Comparison of ENCODE assay signal across 8 cellular contexts in genomic region chr15:37102315-37103021, GRCh38. TPM values are rescaled to one million over a fixed set of nuclear protein-coding genes. Genes with fewer than 3 reads are reported as not detected.
DNase-seq lines count a peak whose midpoint lies in the region; ATAC-seq and TF ChIP-seq lines count a peak whose summit lies in the region.

No MANE protein-coding gene starts in this region.

- no peak overlapping the region for H2BK120ac ChIP-seq in mesendoderm (ENCODE audit: low read depth, low read length)

- H3K27me3 ChIP-seq in mesendoderm (ENCODE audit: insufficient read depth, low read length, poor library complexity): peaks cover 19% of the 10 kb centered on the region

- in situ Hi-C loops in astrocyte of the spinal cord (cut with HindIII; ENCODE audit: low sequenced_read_pairs): no loop called here

- no peaks in the 10 kb centered on the region for H3K36me3 ChIP-seq in mesendoderm (ENCODE audit: control insufficient read depth, insufficient read depth, low read length)

- no peaks in the 10 kb centered on the region for H3K79me1 ChIP-seq in mesendoderm (ENCODE audit: low read length)

- peak overlapping the region; percentile 32 for H3K4me2 ChIP-seq in mesendoderm (ENCODE audit: low read length)

- H3K79me2 ChIP-seq in mesendoderm (ENCODE audit: control insufficient read depth, insufficient read depth, low read length): no peaks in the 10 kb centered on the region

- H2BK5ac ChIP-seq in mesendoderm (ENCODE audit: low read length): no peak overlapping the region

- H3K56ac ChIP-seq in mesendoderm (ENCODE audit: low read length): no peak overlapping the region

- no CpG with 5 or more reads among the region's 34 CpGs for WGBS in mesendoderm (ENCODE audit: extremely low coverage, insufficient coverage, low lambda C conversion rate)

- H3K4ac ChIP-seq in mesendoderm (ENCODE audit: low read depth, low read length): no peak overlapping the region

- H3K18ac ChIP-seq in mesendoderm (ENCODE audit: low read length): peak overlapping the region; percentile 46

- TF ChIP-seq CTCF in astrocyte of the spinal cord (IDR thresholded peaks at IDR 0.05; ENCODE audit: low read depth, low read length): no peak

- no peak overlapping the region for H3K27ac ChIP-seq in mesendoderm (ENCODE audit: low read depth, low read length)

- no peak overlapping the region for H3K9ac ChIP-seq in mesendoderm (ENCODE audit: low read length)

- ATAC-seq in GM19351 (IDR thresholded peaks at IDR 0.05; ENCODE audit: unreplicated experiment) (no peak), GM21528 (IDR thresholded peaks at IDR 0.05; ENCODE audit: low FRiP score, unreplicated experiment) (no peak)

- DNase-seq in AG20443 (ENCODE audit: low spot score) (peak; percentile 30), HT-29 (ENCODE audit: low spot score) (peak; percentile 55), astrocyte of the spinal cord (ENCODE audit: low read depth, low spot score) (peak; percentile 49), mesendoderm (peak; percentile 81), NCI-H2029 (lab: John Stamatoyannopoulos, UW) (no peak), AML-193 (lab: John Stamatoyannopoulos, UW) (no peak)

- no peak overlapping the region for H4K5ac ChIP-seq in mesendoderm (ENCODE audit: low read length)

- H3K4me3 ChIP-seq in astrocyte of the spinal cord (ENCODE audit: low read depth, low read length): peak overlapping the region; percentile 93
- H3K4me3 ChIP-seq in mesendoderm (ENCODE audit: low read length): no peak overlapping the region

- no peak overlapping the region for H2AK5ac ChIP-seq in mesendoderm (ENCODE audit: low read length)

- no peak overlapping the region for H3K23ac ChIP-seq in mesendoderm (ENCODE audit: low read length)

- H4K8ac ChIP-seq in mesendoderm (ENCODE audit: low read depth, low read length): no peak overlapping the region

- H2BK15ac ChIP-seq in mesendoderm (replicated peaks; ENCODE audit: low read depth): no peak overlapping the region

- H3K4me1 ChIP-seq in mesendoderm (ENCODE audit: control insufficient read depth, low read depth, low read length): peaks cover 2% of the 10 kb centered on the region

RNA-seq across cellular contexts. Expression of gene MEIS2, which starts 2.1 kb away (rescaled TPM):
- 50.1 and 59.3 TPM in 2 replicates for total RNA-seq in HT-29 (2014; rRNA removed; shearing (Covaris generic))
- polyA plus RNA-seq in mesendoderm (2013, experiment 1 of 2): 0.14 TPM
- 0.20 TPM for polyA plus RNA-seq in mesendoderm (2013, experiment 2 of 2)

Comparison
In these comparisons a context has a peak if more than half of its experiments do, and no peak if none do; other contexts are left out.
1. DNase-seq: peak in AG20443 (single experiment), HT-29 (single experiment), astrocyte of the spinal cord (single experiment) and mesendoderm (single experiment); none in NCI-H2029 (single experiment) and AML-193 (0 of 2).